In genomic region chr6:99905209-99906106, GRCh38 we compare ENCODE assay signal across 8 cellular contexts.
DNase-seq lines count a peak whose midpoint lies in the region; ATAC-seq, FAIRE-seq and TF ChIP-seq lines count a peak whose summit lies in the region.

No MANE protein-coding gene starts in this region.

- CTCF ChIA-PET in Calu3 (lab: Charles Lee): interaction anchor here (1.0 to 1.2 kb wide), 2 partner anchors 37 to 96 kb away, joined by 6 to 16 read pairs; no protein-coding TSS in a partner anchor

- no peak overlapping the region for H3K27ac Mint-ChIP-seq in Calu3 (ENCODE audit: unreplicated experiment)

- no peaks in the 10 kb centered on the region for H3K36me3 ChIP-seq in adrenal gland (replicated peaks in 1 of 2)

- peak; percentile 79 for FAIRE-seq in islet of Langerhans (lab: Jason Lieb, UNC)

- no peaks in the 10 kb centered on the region for H3K9me3 Mint-ChIP-seq in Calu3 (ENCODE audit: low read depth, unreplicated experiment)

- H3K4me1 ChIP-seq in adrenal gland (replicated peaks in 1 of 2): no peaks in the 10 kb centered on the region

- H3K9me3 ChIP-seq in adrenal gland (replicated peaks in 1 of 3): no peaks in the 10 kb centered on the region

- no peaks in the 10 kb centered on the region for H3K27me3 ChIP-seq in adrenal gland

- H3K27ac ChIP-seq in adrenal gland: no peak overlapping the region

- ATAC-seq in GM19328 (IDR thresholded peaks at IDR 0.05; ENCODE audit: unreplicated experiment) (peak; percentile 86), HG03139 (IDR thresholded peaks at IDR 0.05; ENCODE audit: unreplicated experiment) (peak; percentile 95)

- intact Hi-C loops in Calu3 (cut with micrococcal nuclease; ENCODE audit: unreplicated experiment) (loop anchor here (2.0 kb wide), 2 partner anchors 37 to 437 kb away; no protein-coding TSS in a partner anchor), adrenal gland (cut with DNase I) (no loop called here)

- no peaks in the 10 kb centered on the region for H3K36me3 Mint-ChIP-seq in Calu3 (ENCODE audit: insufficient read depth, unreplicated experiment)

- TF ChIP-seq CTCF in Calu3 (IDR thresholded peaks at IDR 0.05; ENCODE audit: unreplicated experiment) (peak; percentile 67), adrenal gland (IDR thresholded peaks at IDR 0.05) (peak; percentile 22 to 52 (median 39))

- no TSS peak for BruUV-seq in Calu3 (replicated peaks; lab: Mats Ljungman, UMichigan)

- H3K4me3 Mint-ChIP-seq in Calu3 (ENCODE audit: low read depth, unreplicated experiment): no peak overlapping the region

- DNase-seq in Calu3 (peak; percentile 40), NCI-H2196 (lab: John Stamatoyannopoulos, UW; ENCODE audit: unreplicated experiment) (peak; percentile 3), adrenal gland (peak in 1 of 7 donors; percentile 8), ecto neural progenitor cell (ENCODE audit: low spot score) (no peak)
- no peak for DNase-seq in activated CD4-positive, alpha-beta T cell treated with anti-CD3 and anti-CD28 coated beads, Interleukin-2, amount 50 U/mL, for 1 hour

- no peaks in the 10 kb centered on the region for H3K4me1 Mint-ChIP-seq in Calu3 (ENCODE audit: low read depth, unreplicated experiment)

- WGBS in adrenal gland, 4 donors: 40 to 45% (median 44%) methylated on average over 4 of the region's 4 CpGs

- TF ChIP-seq POLR2A in adrenal gland (IDR thresholded peaks at IDR 0.05): no peak

- no peaks in the 10 kb centered on the region for H3K27me3 Mint-ChIP-seq in Calu3 (ENCODE audit: unreplicated experiment)

- no peak overlapping the region for H3K4me3 ChIP-seq in adrenal gland

Comparison
In these comparisons a context has a peak if more than half of its experiments do, and no peak if none do; other contexts are left out.
1. DNase-seq: peak in Calu3 (single experiment) and NCI-H2196 (single experiment); none in activated CD4-positive, alpha-beta T cell treated with anti-CD3 and anti-CD28 coated beads, Interleukin-2, amount 50 U/mL, for 1 hour (single experiment) and ecto neural progenitor cell (single experiment).